8 cellular contexts compared by ENCODE assay signal in genomic region chr2:159124441-159124911, GRCh38.
A peak's percentile ranks its signal among the peaks of the same experiment; 100 is the strongest.
DNase-seq lines count a peak whose midpoint lies in the region; ATAC-seq and TF ChIP-seq lines count a peak whose summit lies in the region.

No MANE protein-coding gene starts in this region.

- peaks cover 24% of the 10 kb centered on the region for H3K79me2 ChIP-seq in PC-9 (ENCODE audit: low read depth)

- ATAC-seq in HG03571 (IDR thresholded peaks at IDR 0.05; ENCODE audit: unreplicated experiment) (no peak), GM21528 (IDR thresholded peaks at IDR 0.05; ENCODE audit: low FRiP score, unreplicated experiment) (no peak), GM21447 (IDR thresholded peaks at IDR 0.05; ENCODE audit: unreplicated experiment) (no peak)

- no peaks in the 10 kb centered on the region for H3K9me3 ChIP-seq in PC-9 (ENCODE audit: insufficient read depth, low read depth)
- H3K9me3 ChIP-seq in mucosa of stomach (ENCODE audit: control insufficient read depth, low read length) = no peaks in the 10 kb centered on the region

- peak; percentile 88 for DNase-seq in H4 (ENCODE audit: low spot score)
- DNase-seq in PC-9 = peak; percentile 22 to 86
- DNase-seq in choroid plexus epithelial cell (ENCODE audit: low read depth) = peak; percentile 95
- DNase-seq in NK-92 treated with Interleukin-12 subunit alpha and Interleukin-12 subunit beta, amount 100 ng/mL, for 24 hours (lab: John Stamatoyannopoulos, UW) = no peak

- H3K9ac ChIP-seq in mucosa of stomach (ENCODE audit: low read length) = peak overlapping the region; percentile 58

- H3K4me1 ChIP-seq in PC-9 (replicated peaks; ENCODE audit: insufficient read depth) = peaks cover 31% of the 10 kb centered on the region
- H3K4me1 ChIP-seq in mucosa of stomach (ENCODE audit: control insufficient read depth, insufficient read depth, low read length) = peaks cover 18% of the 10 kb centered on the region

- POLR2A ChIA-PET in PC-9 (lab: Charles Lee; ENCODE audit: unreplicated experiment) = interaction anchor here (0.6 kb wide), 2 partner anchors 94 to 192 kb away, joined by 3 read pairs; no protein-coding TSS in a partner anchor

- H3K36me3 ChIP-seq in PC-9 (ENCODE audit: low read depth) (no peaks in the 10 kb centered on the region), mucosa of stomach (ENCODE audit: control insufficient read depth, insufficient read depth, low read length) (no peaks in the 10 kb centered on the region)

- H3K4me2 ChIP-seq in PC-9 = peak overlapping the region; percentile 62

- H3K9me2 ChIP-seq in PC-9 (ENCODE audit: insufficient read depth) = no peaks in the 10 kb centered on the region

- H3K27ac ChIP-seq in PC-9 = peak overlapping the region; percentile 77

- CTCF ChIA-PET in PC-9 (lab: Charles Lee) = interaction anchor here (0.7 kb wide), 1 partner anchor 158 kb away, joined by 17 read pairs; no protein-coding TSS in a partner anchor

- no peaks in the 10 kb centered on the region for H3K27me3 ChIP-seq in PC-9 (ENCODE audit: insufficient read depth, low read depth)
- no peaks in the 10 kb centered on the region for H3K27me3 ChIP-seq in mucosa of stomach (ENCODE audit: control insufficient read depth, insufficient read depth, low read length)

- intact Hi-C loops in PC-9 (cut with micrococcal nuclease; ENCODE audit: unreplicated experiment) = loop anchor here (1.0 kb wide), 2 partner anchors 29 to 52 kb away; no protein-coding TSS in a partner anchor

- H3F3A ChIP-seq in PC-9 (ENCODE audit: insufficient read depth, low read depth) = peaks cover 25% of the 10 kb centered on the region; the same call in 1 of the 2 replicates

- H2AFZ ChIP-seq in PC-9 = no peak overlapping the region

- TF ChIP-seq CTCF in PC-9 (conservative IDR thresholded peaks at IDR 0.05) = no peak
- TF ChIP-seq CTCF in choroid plexus epithelial cell (conservative IDR thresholded peaks at IDR 0.05; ENCODE audit: low read depth, low read length) = no peak

- H3K4me3 ChIP-seq in PC-9 (no peak overlapping the region), choroid plexus epithelial cell (ENCODE audit: low read depth, low read length) (no peak overlapping the region), mucosa of stomach (ENCODE audit: low read length) (no peak overlapping the region)

- H4K20me1 ChIP-seq in PC-9 (ENCODE audit: insufficient read depth) = no peaks in the 10 kb centered on the region

- no TSS peak for BruUV-seq in PC-9 (replicated peaks; lab: Mats Ljungman, UMichigan)
